19 cellular contexts compared by ENCODE assay signal in the genomic region with DNA sequence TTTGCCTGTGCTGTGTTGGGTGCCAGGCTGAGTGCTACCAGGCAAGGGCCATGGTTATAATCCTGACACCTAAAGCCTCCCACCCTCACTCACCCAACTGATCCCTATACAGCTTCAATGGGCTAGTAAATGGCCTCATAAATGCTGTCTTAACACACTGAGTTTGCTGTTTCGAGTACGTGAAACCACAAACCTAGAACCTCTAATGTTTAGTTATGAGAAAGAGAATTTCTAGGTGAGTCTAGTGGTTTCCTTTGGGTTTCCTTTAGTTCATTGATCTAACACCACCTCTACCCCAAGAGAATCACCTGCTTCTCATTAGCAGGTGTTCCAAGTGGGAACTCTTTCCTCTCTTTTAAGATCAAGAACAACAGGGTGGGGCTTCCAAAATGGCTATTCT.
DNase-seq lines count a peak whose midpoint lies in the region; ATAC-seq and TF ChIP-seq lines count a peak whose summit lies in the region.
"Had no signal": no experiment of that assay in that cellular context is flagged by ENCODE, and none has a peak within 500 bp of the region (broad histone marks: within the 10 kb centered on the region; RNA-seq: fewer than 3 reads in every experiment).

No MANE protein-coding gene starts in this region.

- H3K79me2 ChIP-seq in MM.1S (ENCODE audit: low read length), result no peaks in the 10 kb centered on the region

- no peaks in the 10 kb centered on the region for H3K36me3 ChIP-seq in MM.1S (replicated peaks; ENCODE audit: insufficient read depth, low read length)
- H3K36me3 ChIP-seq: BE2C; BLaER1 treated with 17β-estradiol and CSF1 and Interleukin-3, amounts not matched to agents 10 nM and 100 nM had no signal

- ATAC-seq in GM18867 (IDR thresholded peaks at IDR 0.05; ENCODE audit: unreplicated experiment) (peak; percentile 76), HG02798 (IDR thresholded peaks at IDR 0.05; ENCODE audit: poor library complexity, unreplicated experiment) (peak; percentile 49)
- ATAC-seq: A549 had no signal

- H3K9me3 ChIP-seq in MM.1S (replicated peaks; ENCODE audit: insufficient read depth, low read length), result no peaks in the 10 kb centered on the region
- H3K9me3 ChIP-seq: A549; BE2C; BLaER1 treated with 17β-estradiol and CSF1 and Interleukin-3, amounts not matched to agents 10 nM and 100 nM had no signal

- no peaks in the 10 kb centered on the region for H3F3A ChIP-seq in MM.1S (ENCODE audit: insufficient read depth, low read length)

- no peaks in the 10 kb centered on the region for H3K27me3 ChIP-seq in MM.1S (replicated peaks; ENCODE audit: insufficient read depth, low read length)
- H3K27me3 ChIP-seq: BE2C; BLaER1 treated with 17β-estradiol and CSF1 and Interleukin-3, amounts not matched to agents 10 nM and 100 nM had no signal

- peak; percentile 68 for DNase-seq in MM.1S
- DNase-seq in NCI-H2081 treated with DMSO at 0.1 percent for 48 hours (lab: John Stamatoyannopoulos, UW), result no peak
- DNase-seq in NCI-H128 (lab: John Stamatoyannopoulos, UW; ENCODE audit: unreplicated experiment), result no peak
- DNase-seq in GOT3 (lab: John Stamatoyannopoulos, UW), result no peak
- DNase-seq: 8988T; ACHN; AML-193; BE2C; CD4-positive, alpha-beta T cell; CD8-positive, alpha-beta memory T cell; DMS 273 treated with DMSO at 0.1 percent for 48 hours; DMS79; GF-D8; H7; HCEC 1CT had no signal

- H3K4me3 ChIP-seq in MM.1S (ENCODE audit: low read length), result no peak overlapping the region
- H3K4me3 ChIP-seq: A549; BLaER1 treated with 17β-estradiol and CSF1 and Interleukin-3, amounts not matched to agents 10 nM and 100 nM had no signal

- H3K4me1 ChIP-seq in MM.1S (ENCODE audit: low read length), result peaks cover 4% of the 10 kb centered on the region; the same call in 1 of the 2 replicates
- H3K4me1 ChIP-seq: A549; BLaER1 treated with 17β-estradiol and CSF1 and Interleukin-3, amounts not matched to agents 10 nM and 100 nM had no signal

- no peaks in the 10 kb centered on the region for H4K20me1 ChIP-seq in MM.1S (ENCODE audit: insufficient read depth, low read length)
- H4K20me1 ChIP-seq: BLaER1 treated with 17β-estradiol and CSF1 and Interleukin-3, amounts not matched to agents 10 nM and 100 nM had no signal

- no peak for TF ChIP-seq CTCF in MM.1S (IDR thresholded peaks at IDR 0.05; ENCODE audit: low read length)

- no peak overlapping the region for H2AFZ ChIP-seq in MM.1S (ENCODE audit: low read length)

- no peak overlapping the region for H3K9ac ChIP-seq in MM.1S (ENCODE audit: low read length)
- H3K9ac ChIP-seq: BLaER1 treated with 17β-estradiol and CSF1 and Interleukin-3, amounts not matched to agents 10 nM and 100 nM had no signal

- no peak overlapping the region for H3K27ac ChIP-seq in MM.1S (ENCODE audit: low read length)
- H3K27ac ChIP-seq: A549; BLaER1 treated with 17β-estradiol and CSF1 and Interleukin-3, amounts not matched to agents 10 nM and 100 nM had no signal

- H3K4me2 ChIP-seq in MM.1S (ENCODE audit: low read depth, low read length), result no peak overlapping the region
- H3K4me2 ChIP-seq: A549; BLaER1 treated with 17β-estradiol and CSF1 and Interleukin-3, amounts not matched to agents 10 nM and 100 nM had no signal

- H3K9me2 ChIP-seq in MM.1S (replicated peaks; ENCODE audit: insufficient read depth, low read length), result no peaks in the 10 kb centered on the region
